Comparison of ENCODE assay signal across 17 cellular contexts in genomic region chr6:35831257-35832007, GRCh38. TPM values are rescaled to one million over a fixed set of nuclear protein-coding genes. Genes with fewer than 3 reads are reported as not detected.
DNase-seq lines count a peak whose midpoint lies in the region; ATAC-seq and TF ChIP-seq lines count a peak whose summit lies in the region.
"Had no signal": no experiment of that assay in that cellular context is flagged by ENCODE, and none has a peak within 500 bp of the region (broad histone marks: within the 10 kb centered on the region; RNA-seq: fewer than 3 reads in every experiment).

No MANE protein-coding gene starts in this region.

- TF ChIP-seq POLR2A in stomach (IDR thresholded peaks at IDR 0.05): no peak

- no peaks in the 10 kb centered on the region for H3K27me3 ChIP-seq in kidney epithelial cell (ENCODE audit: control insufficient read depth, insufficient read depth, low read length)
- H3K27me3 ChIP-seq in stomach: no peaks in the 10 kb centered on the region

- ATAC-seq in mucosa of descending colon: peak; percentile 78
- ATAC-seq in GM18909 (IDR thresholded peaks at IDR 0.05; ENCODE audit: poor library complexity, unreplicated experiment): no peak
- ATAC-seq: Right ventricle myocardium inferior had no signal

- no peaks in the 10 kb centered on the region for H3K4me1 ChIP-seq in mucosa of descending colon (ENCODE audit: low read depth)
- H3K4me1 ChIP-seq in stomach: no peaks in the 10 kb centered on the region

- no peak overlapping the region for H3K27ac ChIP-seq in stomach

- in situ Hi-C loops in Caki2 (cut with HindIII; ENCODE audit: low pct_unique_long_range_greater_than_20kb, low sequenced_read_pairs): no loop called here

- no peaks in the 10 kb centered on the region for H3K9me3 ChIP-seq in mucosa of descending colon
- no peaks in the 10 kb centered on the region for H3K9me3 ChIP-seq in stomach

- H3K4me3 ChIP-seq in kidney epithelial cell (ENCODE audit: low read depth, low read length) (no peak overlapping the region), mucosa of descending colon (no peak overlapping the region), stomach (no peak overlapping the region)

- DNase-seq in Caki2 (ENCODE audit: low read depth): peak; percentile 39
- peak; percentile 19 for DNase-seq in kidney epithelial cell (ENCODE audit: low read depth)
- no peak for DNase-seq in mucosa of descending colon
- DNase-seq in stomach: no peak
- no peak for DNase-seq in globus pallidus (ENCODE audit: low spot score)
- DNase-seq in NCI-H2029 (lab: John Stamatoyannopoulos, UW): no peak
- DNase-seq: C1 segment of cervical spinal cord, COR-L47, DMS53, H9, KBM-7, NCI-H345 had no signal

- H3K36me3 ChIP-seq in kidney epithelial cell (ENCODE audit: control insufficient read depth, insufficient read depth, low read length) (no peaks in the 10 kb centered on the region), mucosa of descending colon (ENCODE audit: low read depth) (no peaks in the 10 kb centered on the region), stomach (peaks cover 0 to 38% (median 34%) of the 10 kb centered on the region in 4 donors)

- TF ChIP-seq EP300 in stomach (IDR thresholded peaks at IDR 0.05): no peak

- TF ChIP-seq CTCF in kidney epithelial cell (IDR thresholded peaks at IDR 0.05; ENCODE audit: insufficient read depth, low read length, poor library complexity, severe bottlenecking) (no peak), mucosa of descending colon (IDR thresholded peaks at IDR 0.05) (no peak), stomach (IDR thresholded peaks at IDR 0.05) (no peak)

- 85 to 90% (median 88%) methylated on average over 5 of the region's 5 CpGs for WGBS in stomach, 5 donors

- intact Hi-C loops in mucosa of descending colon (cut with DNase I, micrococcal nuclease): no loop called here
- intact Hi-C loops in stomach (cut with DNase I; ENCODE audit: low total_unique reads): no loop called here

TF ChIP-seq in PFSK-1, 5 proteins besides CTCF, POLR2A, EP300 and RAD21:
- no peak for TF ChIP-seq FOXP2 (optimal IDR thresholded peaks at IDR 0.05; ENCODE audit: borderline replicate concordance, extremely low read depth, extremely low read length, insufficient read depth)
- peak; percentile 31; the same call in 1 of the 2 replicates for TF ChIP-seq POLR2AphosphoS5 (IDR thresholded peaks at IDR 0.05; ENCODE audit: low read depth, low read length)
- TF ChIP-seq SIN3A (IDR thresholded peaks at IDR 0.05; ENCODE audit: borderline replicate concordance, insufficient read depth, low read length): no peak

RNA-seq across cellular contexts. Expression of gene LHFPL5, which starts 26.3 kb away (rescaled TPM):
- total RNA-seq in Caki2 (2014; rRNA removed; shearing (Covaris generic); ENCODE audit: low replicate concordance): 1.0 TPM in 1 of 2 replicates, not detected in the other
- not detected for polyA plus RNA-seq in PFSK-1 (2012; ENCODE audit: insufficient read length, low read depth)
- total RNA-seq in kidney epithelial cell (not detected in 2 replicates), mucosa of descending colon (under 1 TPM in 1 of 3 donors, not detected in 2; 0.19 TPM), stomach (not detected)
- polyA plus RNA-seq in stomach: not detected
- total RNA-seq: A172, H9, M059J, Right ventricle myocardium inferior had no signal

RNA-seq across cellular contexts. Expression of gene CLPS, which starts 34.3 kb away (rescaled TPM):
- total RNA-seq in Caki2 (2014; rRNA removed; shearing (Covaris generic); ENCODE audit: low replicate concordance): not detected in 2 replicates
- not detected for polyA plus RNA-seq in PFSK-1 (2012; ENCODE audit: insufficient read length, low read depth)
- not detected in 2 replicates for total RNA-seq in kidney epithelial cell
- total RNA-seq in mucosa of descending colon: not detected
- total RNA-seq in stomach: not detected
- 10 to 100 TPM in 1 of 3 donors, 1 to 10 TPM in 2; 2.0 to 25.5 (median 2.6) TPM for polyA plus RNA-seq in stomach
- total RNA-seq: A172, H9, M059J, Right ventricle myocardium inferior had no signal

RNA-seq across cellular contexts. Expression of gene CLPSL1, which starts 50.6 kb away (rescaled TPM):
- total RNA-seq in Caki2 (2014; rRNA removed; shearing (Covaris generic); ENCODE audit: low replicate concordance): 2.4 TPM in 1 of 2 replicates, not detected in the other
- not detected for polyA plus RNA-seq in PFSK-1 (2012; ENCODE audit: insufficient read length, low read depth)
- total RNA-seq in kidney epithelial cell (not detected in 2 replicates), mucosa of descending colon (not detected), stomach (not detected)
- not detected for polyA plus RNA-seq in stomach
- total RNA-seq: A172, H9, M059J, Right ventricle myocardium inferior had no signal

RNA-seq across cellular contexts. Expression of gene CLPSL2, which starts 55.0 kb away (rescaled TPM):
- not detected in 2 replicates for total RNA-seq in Caki2 (2014; rRNA removed; shearing (Covaris generic); ENCODE audit: low replicate concordance)
- not detected for polyA plus RNA-seq in PFSK-1 (2012; ENCODE audit: insufficient read length, low read depth)
- total RNA-seq in kidney epithelial cell (not detected in 2 replicates), mucosa of descending colon (not detected), stomach (not detected)
- not detected for polyA plus RNA-seq in stomach
- total RNA-seq: M059J, Right ventricle myocardium inferior had no signal

Comparison
In these comparisons a context has a peak if more than half of its experiments do, and no peak if none do; other contexts are left out.
1. DNase-seq: peak in Caki2 (single experiment) and kidney epithelial cell (single experiment); none in mucosa of descending colon (0 of 3), stomach (single experiment), globus pallidus (single experiment) and NCI-H2029 (single experiment).